10 cellular contexts compared by ENCODE assay signal in genomic region chr13:75715598-75716523, GRCh38.
DNase-seq lines count a peak whose midpoint lies in the region; ATAC-seq and TF ChIP-seq lines count a peak whose summit lies in the region.
"Had no signal": no experiment of that assay in that cellular context is flagged by ENCODE, and none has a peak within 500 bp of the region (broad histone marks: within the 10 kb centered on the region; RNA-seq: fewer than 3 reads in every experiment).

No MANE protein-coding gene starts in this region.

- H3K27ac Mint-ChIP-seq in HFFc6, result peak overlapping the region; percentile 88

- intact Hi-C loops in lower lobe of right lung (cut with DNase I), result no loop called here

- H3K36me3 ChIP-seq in lower lobe of right lung (no peaks in the 10 kb centered on the region), Peyer's patch (no peaks in the 10 kb centered on the region)
- H3K36me3 ChIP-seq: sigmoid colon had no signal

- TF ChIP-seq CTCF in HFFc6 (IDR thresholded peaks at IDR 0.05) (no peak), lower lobe of right lung (IDR thresholded peaks at IDR 0.05) (no peak), Peyer's patch (IDR thresholded peaks at IDR 0.05) (no peak)

- DNase-seq in HFFc6, result no peak
- peak; percentile 45 for DNase-seq in LoVo (ENCODE audit: low spot score)
- no peak for DNase-seq in lower lobe of right lung
- DNase-seq in stimulated activated CD4-positive, alpha-beta T cell treated with anti-CD3 and anti-CD28 coated beads, Interleukin-4, amount 100 ng/mL, for 1 hour, result no peak
- DNase-seq in Peyer's patch, result no peak
- DNase-seq in amniotic stem cell (lab: John Stamatoyannopoulos, UW), result no peak
- DNase-seq: effector CD4-positive, alpha-beta T cell; sigmoid colon had no signal

- H3K4me3 ChIP-seq in lower lobe of right lung, result no peak overlapping the region
- no peak overlapping the region for H3K4me3 ChIP-seq in Peyer's patch
- H3K4me3 ChIP-seq: sigmoid colon had no signal

- peaks cover 5% of the 10 kb centered on the region for H3K4me1 ChIP-seq in lower lobe of right lung
- no peaks in the 10 kb centered on the region for H3K4me1 ChIP-seq in Peyer's patch
- H3K4me1 ChIP-seq: sigmoid colon had no signal

- no peak for TF ChIP-seq POLR2A in Peyer's patch (IDR thresholded peaks at IDR 0.05)

- peaks cover 24% of the 10 kb centered on the region for H3K27me3 Mint-ChIP-seq in HFFc6 (ENCODE audit: insufficient read depth)

- H3K27ac ChIP-seq in lower lobe of right lung (peak overlapping the region; percentile 19), Peyer's patch (peak overlapping the region in 1 of 4 donors; percentile 10)
- H3K27ac ChIP-seq: sigmoid colon had no signal

- H3K9me3 Mint-ChIP-seq in HFFc6, result no peaks in the 10 kb centered on the region

- H3K27me3 ChIP-seq in lower lobe of right lung (ENCODE audit: low read depth) (no peaks in the 10 kb centered on the region), Peyer's patch (no peaks in the 10 kb centered on the region)
- H3K27me3 ChIP-seq: sigmoid colon had no signal

- ATAC-seq in GM18907 (IDR thresholded peaks at IDR 0.05; ENCODE audit: unreplicated experiment) (peak; percentile 99), lower lobe of right lung (no peak), GM19328 (IDR thresholded peaks at IDR 0.05; ENCODE audit: unreplicated experiment) (no peak)

- H3K9me3 ChIP-seq in lower lobe of right lung, result no peaks in the 10 kb centered on the region
- no peaks in the 10 kb centered on the region for H3K9me3 ChIP-seq in Peyer's patch
- H3K9me3 ChIP-seq: sigmoid colon had no signal

- H3K36me3 Mint-ChIP-seq in HFFc6 (ENCODE audit: low read depth), result peaks cover 68% of the 10 kb centered on the region

- peaks cover 87% of the 10 kb centered on the region for H3K4me1 Mint-ChIP-seq in HFFc6 (ENCODE audit: low read depth)

- H3K4me3 Mint-ChIP-seq in HFFc6, result no peak overlapping the region; the same call in 1 of the 2 replicates
